In genomic region chr3:14461748-14462324, GRCh38 we compare ENCODE assay signal across 7 cellular contexts. TPM values are rescaled to one million over a fixed set of nuclear protein-coding genes. Genes with fewer than 3 reads are reported as not detected.
DNase-seq lines count a peak whose midpoint lies in the region; ATAC-seq, FAIRE-seq and TF ChIP-seq lines count a peak whose summit lies in the region.

No MANE protein-coding gene starts in this region.

- H3K4me3 Mint-ChIP-seq in HFFc6 = no peak overlapping the region

- H3K27me3 ChIP-seq in SJSA1 (replicated peaks) = no peaks in the 10 kb centered on the region

- H3K27ac Mint-ChIP-seq in HFFc6 = no peak overlapping the region; the same call in 1 of the 2 replicates

- H3K9ac ChIP-seq in kidney (ENCODE audit: low read length in 2 of 2) = no peak overlapping the region

- H3K9me3 Mint-ChIP-seq in HFFc6 = no peaks in the 10 kb centered on the region

- intact Hi-C loops in kidney (cut with DNase I) = no loop called here

- peaks cover 20% of the 10 kb centered on the region for H3K36me3 Mint-ChIP-seq in HFFc6 (ENCODE audit: low read depth)

- no peak overlapping the region for H3K4me3 ChIP-seq in SJSA1
- no peak overlapping the region for H3K4me3 ChIP-seq in kidney (ENCODE audit: low read length in 2 of 2)

- H3K4me1 ChIP-seq in SJSA1 (replicated peaks) (peaks cover 31% of the 10 kb centered on the region), kidney (ENCODE audit: control insufficient read depth in 1 of 2, insufficient read depth in 1 of 2, low read depth in 1 of 2, low read length in 2 of 2) (peaks cover 17 to 37% of the 10 kb centered on the region in 2 donors)

- DNase-seq in EL = peak; percentile 67
- peak; percentile 54 for DNase-seq in HFFc6
- peak; percentile 55 to 74 for DNase-seq in SJSA1 (ENCODE audit: low read depth in 1 of 2, low spot score in 2 of 2)
- DNase-seq in T47D (ENCODE audit: low read depth in 1 of 2, low spot score in 1 of 2) = peak; percentile 87 to 88
- peak; percentile 78 for DNase-seq in kidney
- DNase-seq in stimulated activated naive CD4-positive, alpha-beta T cell (lab: John Stamatoyannopoulos, UW) = peak in 4 of 6 experiments; percentile 6 to 38 (median 20)
- DNase-seq in omental fat pad (ENCODE audit: low spot score) = no peak

- in situ Hi-C loops in T47D (cut with HindIII; ENCODE audit: low pct_unique_long_range_greater_than_20kb, low sequenced_read_pairs) = no loop called here

- H3K27ac ChIP-seq in SJSA1 = no peak overlapping the region
- H3K27ac ChIP-seq in kidney (ENCODE audit: low read depth in 2 of 2, low read length in 2 of 2) = no peak overlapping the region

- no peak for FAIRE-seq in kidney (lab: Jason Lieb, UNC)

- H3K9me3 ChIP-seq in SJSA1 (replicated peaks) = no peaks in the 10 kb centered on the region
- H3K9me3 ChIP-seq in kidney (ENCODE audit: control insufficient read depth in 1 of 2, low read length in 2 of 2) = no peaks in the 10 kb centered on the region

- H3K4me1 Mint-ChIP-seq in HFFc6 (ENCODE audit: low read depth) = peaks cover 32% of the 10 kb centered on the region

- H3K36me3 ChIP-seq in SJSA1 = peaks cover 80% of the 10 kb centered on the region
- H3K36me3 ChIP-seq in kidney (ENCODE audit: control insufficient read depth in 1 of 2, insufficient read depth in 2 of 2, low read length in 2 of 2) = peaks cover 9 to 29% of the 10 kb centered on the region in 2 donors

- ATAC-seq in omental fat pad (ENCODE audit: low FRiP score) = no peak

- TF ChIP-seq CTCF in HFFc6 (IDR thresholded peaks at IDR 0.05) = peak; percentile 76
- peak; percentile 34 for TF ChIP-seq CTCF in kidney (IDR thresholded peaks at IDR 0.05; ENCODE audit: borderline replicate concordance, extremely low read depth, insufficient read depth)
- TF ChIP-seq CTCF in omental fat pad (IDR thresholded peaks at IDR 0.05) = no peak

- H3K27me3 Mint-ChIP-seq in HFFc6 (ENCODE audit: insufficient read depth) = peaks cover 6% of the 10 kb centered on the region

RNA-seq across cellular contexts. Expression of gene SLC6A6, which starts 59.4 kb away (rescaled TPM):
- 10 to 100 TPM; 22.5 to 33.0 (median 28.6) TPM for total RNA-seq in HFFc6 (2021; fragmentation: NEBNext Ultra II Directional; extraction: Animal tissue kit (Norgen Biotek cat#: 25700))
- 36.0 and 49.4 TPM in 2 replicates for total RNA-seq in SJSA1 (2014; rRNA removed; shearing (Covaris generic))
- total RNA-seq in kidney (64.0 TPM), omental fat pad (10 to 100 TPM; 35.7 to 75.2 (median 56.4) TPM)
- polyA plus RNA-seq in kidney (ENCODE audit: insufficient read depth, low read depth, low replicate concordance) = 7.1 TPM

Comparison
In these comparisons a context has a peak if more than half of its experiments do, and no peak if none do; other contexts are left out.
1. CTCF ChIP-seq: peak in HFFc6 (single experiment) and kidney (single experiment); none in omental fat pad (0 of 3).